ENCODE assay signal across 8 cellular contexts in genomic region chr2:204019572-204020501, GRCh38.
DNase-seq lines count a peak whose midpoint lies in the region; ATAC-seq, FAIRE-seq and TF ChIP-seq lines count a peak whose summit lies in the region.

No MANE protein-coding gene starts in this region.

- H3K79me2 ChIP-seq in Karpas-422 (ENCODE audit: low read length), result no peaks in the 10 kb centered on the region

- H2AFZ ChIP-seq in Karpas-422 (ENCODE audit: low read length), result no peak overlapping the region

- H4K20me1 ChIP-seq in Karpas-422 (ENCODE audit: insufficient read depth, low read depth, low read length), result no peaks in the 10 kb centered on the region

- H3K27ac ChIP-seq in left lung (no peak overlapping the region), Karpas-422 (ENCODE audit: low read length) (no peak overlapping the region)

- H3K36me3 ChIP-seq in left lung, result no peaks in the 10 kb centered on the region
- no peaks in the 10 kb centered on the region for H3K36me3 ChIP-seq in Karpas-422 (ENCODE audit: insufficient read depth, low read length)

- H3K9ac ChIP-seq in Karpas-422 (ENCODE audit: low read length), result no peak overlapping the region

- intact Hi-C loops in left lung (cut with DNase I), result no loop called here

- H3K9me3 ChIP-seq in left lung (no peaks in the 10 kb centered on the region), Karpas-422 (ENCODE audit: low read length) (no peaks in the 10 kb centered on the region)

- FAIRE-seq in D721Med (lab: Jason Lieb, UNC), result no peak

- DNase-seq in GM12865 (ENCODE audit: low read depth) (peak; percentile 44), left lung (no peak), cerebellar cortex (ENCODE audit: low spot score) (no peak), D721Med (ENCODE audit: insufficient read length, low spot score) (no peak), Karpas-422 (no peak)
- peak; percentile 79 for DNase-seq in activated CD4-positive, alpha-beta T cell treated with anti-CD3 and anti-CD28 coated beads for 48 hours
- no peak for DNase-seq in NK-92 treated with Interleukin-12 subunit alpha and Interleukin-12 subunit beta, amount 100 ng/mL, for 24 hours (lab: John Stamatoyannopoulos, UW)

- no peaks in the 10 kb centered on the region; the same call in 1 of the 2 replicates for H3K9me2 ChIP-seq in Karpas-422 (replicated peaks; ENCODE audit: insufficient read depth, low read length)

- H3K27me3 ChIP-seq in left lung, result no peaks in the 10 kb centered on the region
- H3K27me3 ChIP-seq in Karpas-422 (ENCODE audit: low read length), result no peaks in the 10 kb centered on the region

- H3K4me3 ChIP-seq in GM12865 (ENCODE audit: low read depth, low read length), result no peak overlapping the region
- H3K4me3 ChIP-seq in left lung, result no peak overlapping the region
- no peak overlapping the region for H3K4me3 ChIP-seq in Karpas-422 (ENCODE audit: low read length)

- no peak for TF ChIP-seq CTCF in GM12865 (IDR thresholded peaks at IDR 0.05; ENCODE audit: insufficient read depth, low read depth, low read length, missing control alignments)
- no peak for TF ChIP-seq CTCF in left lung (IDR thresholded peaks at IDR 0.05)
- no peak for TF ChIP-seq CTCF in D721Med (IDR thresholded peaks at IDR 0.05; ENCODE audit: insufficient read depth, missing control alignments)

- H3K4me1 ChIP-seq in left lung (no peaks in the 10 kb centered on the region), Karpas-422 (ENCODE audit: low read length) (no peaks in the 10 kb centered on the region)

- ATAC-seq in HG02571 (IDR thresholded peaks at IDR 0.05; ENCODE audit: unreplicated experiment), result peak; percentile 49
- peak; percentile 49 for ATAC-seq in left lung

- H3K4me2 ChIP-seq in Karpas-422 (ENCODE audit: low read depth, low read length, poor library complexity, severe bottlenecking), result no peak overlapping the region

Comparison
In these comparisons a context has a peak if more than half of its experiments do, and no peak if none do; other contexts are left out.
1. DNase-seq: peak in GM12865 (single experiment) and activated CD4-positive, alpha-beta T cell treated with anti-CD3 and anti-CD28 coated beads for 48 hours (single experiment); none in left lung (0 of 2), cerebellar cortex (single experiment), D721Med (single experiment), NK-92 treated with Interleukin-12 subunit alpha and Interleukin-12 subunit beta, amount 100 ng/mL, for 24 hours (single experiment) and Karpas-422 (single experiment).